In genomic region chr13:41605319-41606285, GRCh38 we compare ENCODE assay signal across 1 cellular context.
TF ChIP-seq lines count a peak whose summit lies in the region.

No MANE protein-coding gene starts in this region.

TF ChIP-seq in HepG2, 621 proteins besides CTCF, POLR2A, EP300 and RAD21 (continued from another document and continues in another):
- TF ChIP-seq ZFY (CRISPR knock-in tag; IDR thresholded peaks at IDR 0.05) (no peak), ZNF276 (CRISPR knock-in tag; IDR thresholded peaks at IDR 0.05; ENCODE audit: low read depth) (no peak), ZBTB10 (CRISPR knock-in tag; IDR thresholded peaks at IDR 0.05; ENCODE audit: borderline replicate concordance) (no peak), FOXA1 (IDR thresholded peaks at IDR 0.05) (no peak), FOXA1 (CRISPR knock-in tag; IDR thresholded peaks at IDR 0.05) (0 out of 2 replicates have a peak, but pooled peaks have one; percentile 14), PHF20 (CRISPR knock-in tag; IDR thresholded peaks at IDR 0.05) (no peak), GPBP1L1 (CRISPR knock-in tag; IDR thresholded peaks at IDR 0.05) (no peak), ZNF251 (CRISPR knock-in tag; IDR thresholded peaks at IDR 0.05) (no peak), ZNF879 (CRISPR knock-in tag; IDR thresholded peaks at IDR 0.05) (no peak), ZBTB2 (CRISPR knock-in tag; IDR thresholded peaks at IDR 0.05; ENCODE audit: low read depth) (no peak), U2AF2 (IDR thresholded peaks at IDR 0.05; ENCODE audit: low read depth, low read length) (no peak), MTA3 (CRISPR knock-in tag; IDR thresholded peaks at IDR 0.05) (no peak), HOMEZ (CRISPR knock-in tag; IDR thresholded peaks at IDR 0.05; ENCODE audit: low read depth) (0 out of 2 replicates have a peak, but pooled peaks have one; percentile 36), RORA (CRISPR knock-in tag; IDR thresholded peaks at IDR 0.05) (no peak), FOXP1 (IDR thresholded peaks at IDR 0.05) (no peak), FOXP1 (CRISPR knock-in tag; IDR thresholded peaks at IDR 0.05) (peak; percentile 25; the same call in 1 of the 2 replicates), ZBTB40 (IDR thresholded peaks at IDR 0.05) (no peak), ZBTB40 (CRISPR knock-in tag; IDR thresholded peaks at IDR 0.05) (no peak), SIN3B (IDR thresholded peaks at IDR 0.05; ENCODE audit: low read length) (no peak), MED13 (CRISPR knock-in tag; IDR thresholded peaks at IDR 0.05) (no peak), ASH2L (IDR thresholded peaks at IDR 0.05; ENCODE audit: insufficient read length, low read depth, low read length) (peak; percentile 25), CENPT (CRISPR knock-in tag; IDR thresholded peaks at IDR 0.05; ENCODE audit: low read depth) (no peak), HDAC1 (CRISPR knock-in tag; IDR thresholded peaks at IDR 0.05) (no peak), ZSCAN30 (CRISPR knock-in tag; IDR thresholded peaks at IDR 0.05) (no peak), ZSCAN29 (CRISPR knock-in tag; conservative IDR thresholded peaks at IDR 0.05) (no peak), MIER3 (CRISPR knock-in tag; IDR thresholded peaks at IDR 0.05; ENCODE audit: borderline replicate concordance) (no peak), SRF (IDR thresholded peaks at IDR 0.05; ENCODE audit: low read depth, low read length) (no peak), ZNF749 (CRISPR knock-in tag; IDR thresholded peaks at IDR 0.05; ENCODE audit: borderline replicate concordance) (no peak), RCOR2 (CRISPR knock-in tag; IDR thresholded peaks at IDR 0.05) (no peak), SMARCE1 (IDR thresholded peaks at IDR 0.05; ENCODE audit: borderline replicate concordance) (no peak), CREB1 (IDR thresholded peaks at IDR 0.05) (no peak), CREB1 (CRISPR knock-in tag; IDR thresholded peaks at IDR 0.05) (no peak), ZFX (CRISPR knock-in tag; IDR thresholded peaks at IDR 0.05; ENCODE audit: low read depth) (no peak), SNRNP70 (IDR thresholded peaks at IDR 0.05; ENCODE audit: low read depth, low read length) (no peak), ZNF891 (CRISPR knock-in tag; IDR thresholded peaks at IDR 0.05) (no peak), FOSL2 (CRISPR knock-in tag; IDR thresholded peaks at IDR 0.05) (no peak), PITX1 (CRISPR knock-in tag; IDR thresholded peaks at IDR 0.05) (no peak), MAFF (IDR thresholded peaks at IDR 0.05; ENCODE audit: low read depth, low read length) (peak; percentile 95), ZNF878 (CRISPR knock-in tag; IDR thresholded peaks at IDR 0.05) (no peak), ZNF451 (CRISPR knock-in tag; IDR thresholded peaks at IDR 0.05) (no peak), ZBTB34 (CRISPR knock-in tag; IDR thresholded peaks at IDR 0.05) (no peak), SP4 (CRISPR knock-in tag; IDR thresholded peaks at IDR 0.05) (no peak), MAFK (conservative IDR thresholded peaks at IDR 0.05 in 1 of 2, IDR thresholded peaks at IDR 0.05 in 1 of 2; ENCODE audit: low read length in 2 of 2) (peak; percentile 94 to 98), PCBP2 (optimal IDR thresholded peaks at IDR 0.05; ENCODE audit: low read depth, low read length, poor library complexity, severe bottlenecking) (no peak), KDM5B (CRISPR knock-in tag; IDR thresholded peaks at IDR 0.05; ENCODE audit: borderline replicate concordance) (no peak), ZBTB43 (CRISPR knock-in tag; conservative IDR thresholded peaks at IDR 0.05) (no peak), SIN3A (IDR thresholded peaks at IDR 0.05; ENCODE audit: borderline replicate concordance, low read depth, low read length) (no peak), XBP1 (CRISPR knock-in tag; IDR thresholded peaks at IDR 0.05) (no peak)
